ENCODE assay signal across 8 cellular contexts in genomic region chr13:67231481-67231940, GRCh38. TPM values are rescaled to one million over a fixed set of nuclear protein-coding genes. Genes with fewer than 3 reads are reported as not detected.
DNase-seq lines count a peak whose midpoint lies in the region; ATAC-seq, FAIRE-seq and TF ChIP-seq lines count a peak whose summit lies in the region.

No MANE protein-coding gene starts in this region.

- no peak for TF ChIP-seq CTCF in CD8-positive, alpha-beta T cell (IDR thresholded peaks at IDR 0.05)
- TF ChIP-seq CTCF in endodermal cell (conservative IDR thresholded peaks at IDR 0.05) (no peak), osteocyte (IDR thresholded peaks at IDR 0.05) (no peak)

- peaks cover 14% of the 10 kb centered on the region for H3K4me1 ChIP-seq in CD8-positive, alpha-beta T cell (ENCODE audit: insufficient read depth, low read length)
- H3K4me1 ChIP-seq in endodermal cell (ENCODE audit: control insufficient read depth, insufficient read depth, low read length) = peaks cover 8% of the 10 kb centered on the region

- WGBS in endodermal cell (ENCODE audit: insufficient coverage in 1 of 2, insufficient read length in 1 of 2), 2 experiments = 9% methylated on average over 4 of the region's 4 CpGs; no CpG with 5 or more reads in 1 of the 2 experiments

- POLR2A ChIA-PET in CD8-positive, alpha-beta T cell (lab: Charles Lee) = interaction anchor here (0.6 kb wide), 1 partner anchor 20 kb away, joined by 4 read pairs; no protein-coding TSS in a partner anchor

- H3K9ac ChIP-seq in endodermal cell (ENCODE audit: extremely low read depth, low read length, poor library complexity, severe bottlenecking) = peak overlapping the region; percentile 56

- no peaks in the 10 kb centered on the region for H3K27me3 ChIP-seq in CD8-positive, alpha-beta T cell (ENCODE audit: insufficient read depth, low read length)
- peaks cover 34% of the 10 kb centered on the region for H3K27me3 ChIP-seq in endodermal cell (ENCODE audit: control insufficient read depth, insufficient read depth, low read length, poor library complexity, severe bottlenecking)

- H3K27ac ChIP-seq in CD8-positive, alpha-beta T cell (ENCODE audit: low read depth, low read length) = no peak overlapping the region
- H3K27ac ChIP-seq in endodermal cell (ENCODE audit: low read depth, low read length) = no peak overlapping the region

- intact Hi-C loops in CD8-positive, alpha-beta T cell (cut with DNase I, micrococcal nuclease) = loop anchor here in 1 of 2 experiments (10.0 kb wide), 1 partner anchor 607 kb away; no protein-coding TSS in a partner anchor

- ATAC-seq in CD8-positive, alpha-beta T cell = no peak
- ATAC-seq in HG02588 (IDR thresholded peaks at IDR 0.05; ENCODE audit: unreplicated experiment) = no peak

- no peak for TF ChIP-seq POLR2A in H54 (IDR thresholded peaks at IDR 0.05; ENCODE audit: low read depth, low read length)

- no peaks in the 10 kb centered on the region for H3K36me3 Mint-ChIP-seq in CD8-positive, alpha-beta T cell
- H3K36me3 Mint-ChIP-seq in endodermal cell (ENCODE audit: low read depth) = no peaks in the 10 kb centered on the region
- H3K36me3 Mint-ChIP-seq in osteocyte (ENCODE audit: unreplicated experiment) = peaks cover 4% of the 10 kb centered on the region

- H3K4me3 Mint-ChIP-seq in CD8-positive, alpha-beta T cell = no peak overlapping the region
- H3K4me3 Mint-ChIP-seq in endodermal cell (no peak overlapping the region), osteocyte (ENCODE audit: unreplicated experiment) (no peak overlapping the region)

- FAIRE-seq in H54 (lab: Jason Lieb, UNC) = no peak

- no peaks in the 10 kb centered on the region for H3K9me3 Mint-ChIP-seq in CD8-positive, alpha-beta T cell
- H3K9me3 Mint-ChIP-seq in endodermal cell (no peaks in the 10 kb centered on the region), osteocyte (ENCODE audit: unreplicated experiment) (no peaks in the 10 kb centered on the region)

- H3K27ac Mint-ChIP-seq in CD8-positive, alpha-beta T cell = peak overlapping the region; percentile 15
- H3K27ac Mint-ChIP-seq in endodermal cell (peak overlapping the region; percentile 53), osteocyte (ENCODE audit: unreplicated experiment) (peak overlapping the region; percentile 86)

- DNase-seq in CD8-positive, alpha-beta T cell = no peak
- peak; percentile 62 for DNase-seq in NCI-H82 (lab: John Stamatoyannopoulos, UW)
- no peak for DNase-seq in endodermal cell
- no peak for DNase-seq in osteocyte (ENCODE audit: extremely low spot score, unreplicated experiment)
- no peak for DNase-seq in activated CD4-positive, alpha-beta T cell treated with anti-CD3 and anti-CD28 coated beads, Interleukin-2, amount 50 U/mL, for 48 hours
- DNase-seq in EL = no peak
- no peak for DNase-seq in H54 (ENCODE audit: insufficient read length, low spot score)

- peaks cover 6% of the 10 kb centered on the region for H3K27me3 Mint-ChIP-seq in CD8-positive, alpha-beta T cell (ENCODE audit: low read depth)
- peaks cover 11% of the 10 kb centered on the region for H3K27me3 Mint-ChIP-seq in endodermal cell (ENCODE audit: insufficient read depth)
- no peaks in the 10 kb centered on the region for H3K27me3 Mint-ChIP-seq in osteocyte (ENCODE audit: unreplicated experiment)

- H3K36me3 ChIP-seq in CD8-positive, alpha-beta T cell (ENCODE audit: insufficient read depth, low read length) = no peaks in the 10 kb centered on the region
- no peaks in the 10 kb centered on the region for H3K36me3 ChIP-seq in endodermal cell (ENCODE audit: control insufficient read depth, insufficient read depth, low read length)

- CTCF ChIA-PET in CD8-positive, alpha-beta T cell (lab: Charles Lee) = no interaction called here

- H3K9me3 ChIP-seq in CD8-positive, alpha-beta T cell (ENCODE audit: low read length) = no peaks in the 10 kb centered on the region
- H3K9me3 ChIP-seq in endodermal cell (ENCODE audit: control insufficient read depth, low read length) = no peaks in the 10 kb centered on the region

- H3K4me3 ChIP-seq in CD8-positive, alpha-beta T cell (ENCODE audit: low read depth, low read length) = peak overlapping the region; percentile 72
- H3K4me3 ChIP-seq in endodermal cell (ENCODE audit: low read length) = peak overlapping the region; percentile 96

- peaks cover 9% of the 10 kb centered on the region for H3K4me1 Mint-ChIP-seq in CD8-positive, alpha-beta T cell (ENCODE audit: low read depth)
- peaks cover 28% of the 10 kb centered on the region for H3K4me1 Mint-ChIP-seq in endodermal cell
- peaks cover 13% of the 10 kb centered on the region for H3K4me1 Mint-ChIP-seq in osteocyte (ENCODE audit: unreplicated experiment)

RNA-seq across cellular contexts. Expression of gene PCDH9, which starts 1.4 kb away (rescaled TPM):
- total RNA-seq in CD8-positive, alpha-beta T cell = under 1 TPM; 0.19 to 0.38 TPM
- total RNA-seq in endodermal cell (1 to 10 TPM in 1 of 2 donors, under 1 TPM in 1; 0.95 to 1.8 TPM), osteocyte (33.8 and 34.6 TPM in 2 replicates)
- polyA plus RNA-seq in endodermal cell (2013, experiment 1 of 2) = 4.3 TPM
- 3.9 TPM for polyA plus RNA-seq in endodermal cell (2013, experiment 2 of 2)

Comparison
In these comparisons a context has a peak if more than half of its experiments do, and no peak if none do; other contexts are left out.
1. H3K27ac Mint-ChIP-seq: peak in every context shown above with its lines; median percentile 86 in osteocyte; 53 in endodermal cell; 15 in CD8-positive, alpha-beta T cell.
2. RNA of gene PCDH9, which starts 1.4 kb away (total RNA-seq): 33.8 to 34.6 TPM in osteocyte; 0.95 to 1.8 TPM in endodermal cell and 0.19 to 0.38 TPM in CD8-positive, alpha-beta T cell; every median in the first group is over 10 times any median in the second.